Comparison of ENCODE assay signal across 14 cellular contexts in genomic region chr19:28883241-28883693, GRCh38.
DNase-seq lines count a peak whose midpoint lies in the region; ATAC-seq, FAIRE-seq and TF ChIP-seq lines count a peak whose summit lies in the region.
"Had no signal": no experiment of that assay in that cellular context is flagged by ENCODE, and none has a peak within 500 bp of the region (broad histone marks: within the 10 kb centered on the region; RNA-seq: fewer than 3 reads in every experiment).

No MANE protein-coding gene starts in this region.

- TF ChIP-seq CTCF in AG10803 (conservative IDR thresholded peaks at IDR 0.05; ENCODE audit: low read length) (no peak), astrocyte of the cerebellum (IDR thresholded peaks at IDR 0.05; ENCODE audit: low read depth, low read length, missing control alignments) (no peak), osteoblast (IDR thresholded peaks at IDR 0.05; ENCODE audit: extremely low read depth, low read depth, low read length) (no peak), foreskin keratinocyte (conservative IDR thresholded peaks at IDR 0.05) (no peak), kidney (IDR thresholded peaks at IDR 0.05; ENCODE audit: borderline replicate concordance, extremely low read depth, insufficient read depth) (no peak)

- in situ Hi-C loops in astrocyte of the cerebellum (cut with HindIII; ENCODE audit: low sequenced_read_pairs) = no loop called here

- no peaks in the 10 kb centered on the region for H3K27me3 ChIP-seq in osteoblast (ENCODE audit: insufficient read depth, low read length)
- H3K27me3 ChIP-seq in foreskin keratinocyte = no peaks in the 10 kb centered on the region

- H3K4me3 ChIP-seq in AG10803 (ENCODE audit: low read length) (0 out of 2 replicates have a peak overlapping the region, but pooled peaks have one; percentile 8), astrocyte of the cerebellum (ENCODE audit: low read depth, low read length) (no peak overlapping the region), osteoblast (ENCODE audit: insufficient read depth, low read length) (peak overlapping the region; percentile 28), kidney (ENCODE audit: low read length in 2 of 2) (no peak overlapping the region)

- peak; percentile 68 for DNase-seq in AG10803 (ENCODE audit: low read depth)
- peak; percentile 13 for DNase-seq in astrocyte of the cerebellum (ENCODE audit: low read depth)
- peak; percentile 32 for DNase-seq in left cardiac atrium
- no peak for DNase-seq in osteoblast (ENCODE audit: insufficient read length, low spot score, missing footprints)
- DNase-seq in foreskin keratinocyte = no peak
- no peak for DNase-seq in activated T-cell treated with anti-CD3 and anti-CD28 coated beads, Interleukin-2, amount 50 U/mL, for 1 hour
- no peak for DNase-seq in kidney
- DNase-seq: activated CD4-positive, CD25-positive, alpha-beta regulatory T cell treated with anti-CD3 and anti-CD28 coated beads, Interleukin-2, amount 50 U/mL, for 72 hours; GDM1; glutamatergic neuron; NCI-H1417; NCI-H748 treated with DMSO at 0.1 percent for 48 hours; stimulated activated naive CD4-positive, alpha-beta T cell treated with Interleukin-2 at 50 U/mL for 16 hours had no signal

- H3K36me3 ChIP-seq in osteoblast (ENCODE audit: insufficient read depth, low read length) (no peaks in the 10 kb centered on the region), kidney (ENCODE audit: control insufficient read depth in 1 of 2, insufficient read depth in 2 of 2, low read length in 2 of 2) (no peaks in the 10 kb centered on the region)

- no peaks in the 10 kb centered on the region for H3K4me1 ChIP-seq in osteoblast (ENCODE audit: insufficient read depth, low read length)
- H3K4me1 ChIP-seq in foreskin keratinocyte = no peaks in the 10 kb centered on the region
- H3K4me1 ChIP-seq in kidney (ENCODE audit: control insufficient read depth in 1 of 2, insufficient read depth in 1 of 2, low read depth in 1 of 2, low read length in 2 of 2) = peaks cover 0 to 6% of the 10 kb centered on the region in 2 donors

- intact Hi-C loops in left cardiac atrium (cut with DNase I) (loop anchor here in 1 of 2 donors (10.0 kb wide), 1 partner anchor 382 kb away; no protein-coding TSS in a partner anchor), kidney (cut with DNase I) (no loop called here)

- no peaks in the 10 kb centered on the region for H3K79me2 ChIP-seq in osteoblast (ENCODE audit: insufficient read depth, low read length)

- no peak overlapping the region for H3K9ac ChIP-seq in kidney (ENCODE audit: low read length in 2 of 2)

- no peaks in the 10 kb centered on the region for H3K9me3 ChIP-seq in osteoblast (ENCODE audit: low read depth, low read length)
- H3K9me3 ChIP-seq in kidney (ENCODE audit: control insufficient read depth in 1 of 2, low read length in 2 of 2) = no peaks in the 10 kb centered on the region

- no peaks in the 10 kb centered on the region for H4K20me1 ChIP-seq in osteoblast (ENCODE audit: insufficient read depth, low read length)

- H2AFZ ChIP-seq in osteoblast (ENCODE audit: low read length) = no peak overlapping the region

- FAIRE-seq in kidney (lab: Jason Lieb, UNC) = no peak

- ATAC-seq in left cardiac atrium = peak; percentile 74 to 80
- no peak for ATAC-seq in HG03378 (IDR thresholded peaks at IDR 0.05; ENCODE audit: unreplicated experiment)
- no peak for ATAC-seq in foreskin keratinocyte

- H3K27ac ChIP-seq in osteoblast (ENCODE audit: low read depth, low read length) (no peak overlapping the region), foreskin keratinocyte (no peak overlapping the region), kidney (ENCODE audit: low read depth in 2 of 2, low read length in 2 of 2) (no peak overlapping the region)

- H3K4me2 ChIP-seq in osteoblast (ENCODE audit: insufficient read depth, low read length) = peak overlapping the region; percentile 57

Comparison
In these comparisons a context has a peak if more than half of its experiments do, and no peak if none do; other contexts are left out.
1. DNase-seq: peak in AG10803 (single experiment), astrocyte of the cerebellum (single experiment) and left cardiac atrium (single experiment); none in osteoblast (single experiment), foreskin keratinocyte (0 of 2), activated T-cell treated with anti-CD3 and anti-CD28 coated beads, Interleukin-2, amount 50 U/mL, for 1 hour (single experiment) and kidney (single experiment).
2. H3K4me3 ChIP-seq: peak in AG10803 (single experiment) and osteoblast (single experiment); none in astrocyte of the cerebellum (single experiment) and kidney (0 of 2).
3. ATAC-seq: peak in left cardiac atrium (2 of 2); none in HG03378 (single experiment) and foreskin keratinocyte (single experiment).